Comparison of ENCODE assay signal across 11 cellular contexts in genomic region chr6:147930743-147931142, GRCh38.
"Had no signal": no experiment of that assay in that cellular context is flagged by ENCODE, and none has a peak within 500 bp of the region (broad histone marks: within the 10 kb centered on the region; RNA-seq: fewer than 3 reads in every experiment).

No MANE protein-coding gene starts in this region.

- H3K4me1 ChIP-seq: body of pancreas, parathyroid adenoma, thyroid gland, uterus had no signal

- H3K9ac ChIP-seq: parathyroid adenoma had no signal

- H3K36me3 ChIP-seq: thyroid gland, uterus had no signal

- H3K27ac ChIP-seq: body of pancreas, parathyroid adenoma, thyroid gland, uterus had no signal

- DNase-seq: amniotic stem cell; body of pancreas; effector memory CD4-positive, alpha-beta T cell; glutamatergic neuron; left ventricle myocardium superior; small intestine; thyroid gland; uterus had no signal

- H3K27ac Mint-ChIP-seq: activated naive CD4-positive, alpha-beta T cell treated with anti-CD3 and anti-CD28 coated beads, Interleukin-2, amount 50 U/mL, for 72 hours; T-helper 1 cell treated with Interleukin-12 subunit alpha and Interleukin-12 subunit beta and Interleukin-4 antibody, amounts not matched to agents 30 μg/mL and 1 μg/mL, for 36 hours had no signal

- H3K79me2 ChIP-seq: parathyroid adenoma had no signal

- H3K4me3 ChIP-seq: body of pancreas, thyroid gland, uterus had no signal

- H3K4me3 Mint-ChIP-seq: T-helper 1 cell treated with Interleukin-12 subunit alpha and Interleukin-12 subunit beta and Interleukin-4 antibody, amounts not matched to agents 30 μg/mL and 1 μg/mL, for 36 hours had no signal

- H3K9me3 ChIP-seq: body of pancreas, thyroid gland, uterus had no signal

- ATAC-seq: activated naive CD4-positive, alpha-beta T cell treated with anti-CD3 and anti-CD28 coated beads, Interleukin-2, amount 50 U/mL, for 72 hours; body of pancreas; left ventricle myocardium superior had no signal

- H3K27me3 ChIP-seq: body of pancreas, thyroid gland, uterus had no signal

- H2AFZ ChIP-seq: parathyroid adenoma had no signal
